ENCODE assay signal across 1 cellular context in the genomic region with DNA sequence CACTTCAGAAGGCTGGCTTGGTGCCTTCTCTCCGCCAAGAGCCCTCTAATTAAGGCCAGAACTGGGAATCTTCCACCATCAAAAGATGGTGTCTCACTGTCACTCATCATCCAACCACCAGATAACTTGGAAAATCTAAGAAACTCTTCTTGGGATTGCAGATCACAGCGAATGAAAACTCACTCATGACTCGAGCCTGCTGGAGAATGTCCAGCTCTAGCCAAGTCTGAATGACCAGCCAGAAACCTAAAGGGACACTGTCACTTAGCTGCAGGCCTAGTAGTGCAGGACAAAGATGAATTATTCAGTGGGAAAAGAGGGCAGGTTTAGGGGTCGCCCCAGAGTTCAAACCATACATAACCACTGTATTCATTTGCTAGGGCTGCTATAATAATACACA.
TF ChIP-seq lines count a peak whose summit lies in the region.

No MANE protein-coding gene starts in this region.

TF ChIP-seq in IMR-90, 13 proteins besides CTCF, POLR2A, EP300 and RAD21:
- TF ChIP-seq FOS (IDR thresholded peaks at IDR 0.05; ENCODE audit: low read depth, low read length) = no peak
- no peak for TF ChIP-seq ELK1 (IDR thresholded peaks at IDR 0.05; ENCODE audit: borderline replicate concordance, low read depth, low read length)
- no peak for TF ChIP-seq NFE2L2 (IDR thresholded peaks at IDR 0.05; ENCODE audit: low read depth, low read length)
- TF ChIP-seq SMC3 (IDR thresholded peaks at IDR 0.05; ENCODE audit: low read depth, low read length) = no peak
- TF ChIP-seq CHD1 (IDR thresholded peaks at IDR 0.05; ENCODE audit: low read depth, low read length) = no peak
TF ChIP-seq in IMR-90: peak in this region for 0.
